Comparison of ENCODE assay signal across 8 cellular contexts in the genomic region with DNA sequence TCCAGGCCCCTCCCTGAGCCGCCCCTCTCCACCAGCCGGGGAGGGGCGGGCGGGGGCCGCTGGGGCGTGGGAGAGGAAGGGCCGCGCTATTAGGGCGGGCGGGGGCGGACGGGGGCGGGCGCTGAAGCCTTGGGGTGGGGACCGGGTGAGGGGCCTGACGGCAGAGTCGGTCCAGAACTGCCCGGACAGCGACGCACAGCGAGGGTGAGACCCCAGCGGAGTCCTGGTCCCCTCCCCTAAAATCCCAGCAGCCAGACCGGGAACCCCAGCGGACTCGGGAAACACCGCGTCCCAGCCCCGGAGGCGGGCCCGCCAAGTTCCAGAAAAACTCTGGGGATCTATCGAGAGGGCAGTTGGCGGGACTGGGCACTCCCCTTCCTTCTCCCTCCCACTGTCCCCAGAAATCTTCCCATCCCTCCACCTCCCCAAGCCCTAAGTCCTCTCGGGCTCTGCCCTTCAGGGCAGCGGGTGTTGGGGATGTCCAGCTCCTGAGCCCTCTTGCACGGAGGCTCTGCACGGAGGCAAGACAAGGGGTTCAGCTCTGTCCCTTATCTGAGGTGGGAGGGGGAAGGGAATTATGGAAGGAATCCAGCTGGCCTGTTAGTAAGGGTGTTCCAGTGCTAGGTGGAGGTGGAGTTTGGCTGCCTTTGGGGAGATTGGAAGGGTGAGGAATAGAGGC. TPM values are rescaled to one million over a fixed set of nuclear protein-coding genes. Genes with fewer than 3 reads are reported as not detected.
DNase-seq lines count a peak whose midpoint lies in the region; FAIRE-seq and TF ChIP-seq lines count a peak whose summit lies in the region.

TSS of gene PRICKLE4 (plus strand) at position 160 of the 679 bp plus-strand sequence. CDS start 2,692 bp downstream, outside the sequence.

- H2AFZ ChIP-seq in MM.1S (ENCODE audit: low read length) = peak within 1 kb of the TSS; percentile 93
- peak within 1 kb of the TSS; percentile 61 for H2AFZ ChIP-seq in keratinocyte (ENCODE audit: control insufficient read depth, low read length)

- H3F3A ChIP-seq in MM.1S (ENCODE audit: insufficient read depth, low read length) = no peaks in the 10 kb centered on the region

- dilution Hi-C loops in keratinocyte (cut with MboI; ENCODE audit: extremely low pct_ligation_motif_present, low sequenced_read_pairs) = no loop called here

- TF ChIP-seq CTCF in MM.1S (IDR thresholded peaks at IDR 0.05; ENCODE audit: low read length) (no peak), MCF 10A (IDR thresholded peaks at IDR 0.05; ENCODE audit: unreplicated experiment) (no peak), keratinocyte (optimal IDR thresholded peaks at IDR 0.05 in 1 of 3, IDR thresholded peaks at IDR 0.05 in 1 of 3, conservative IDR thresholded peaks at IDR 0.05 in 1 of 3; ENCODE audit: extremely low read depth in 1 of 3, insufficient read depth in 2 of 3, low read length in 3 of 3) (no peak), spleen (IDR thresholded peaks at IDR 0.05 in 8 of 11, conservative IDR thresholded peaks at IDR 0.05 in 3 of 11) (no peak)

- H3K27ac ChIP-seq in MM.1S (ENCODE audit: low read length) (no peak within 1 kb of the TSS), keratinocyte (ENCODE audit: control insufficient read depth, insufficient read depth, low read length) (no peak within 1 kb of the TSS), spleen (peak within 1 kb of the TSS; percentile 19 to 95 (median 84))

- no peak for TF ChIP-seq POLR2A in spleen (IDR thresholded peaks at IDR 0.05)

- H3K27ac Mint-ChIP-seq in MCF 10A (ENCODE audit: low read depth, unreplicated experiment) = peak within 1 kb of the TSS; percentile 12

- no peak for FAIRE-seq in keratinocyte (lab: Jason Lieb, UNC)

- intact Hi-C loops in MCF 10A (cut with micrococcal nuclease) (loop anchor here (1.0 to 10.0 kb wide), 3 partner anchors 264 to 434 kb away; partner anchors contain the start of gene MRPS10), spleen (cut with DNase I; ENCODE audit: low total_unique reads) (loop anchor here (5.0 kb wide), 1 partner anchor 267 kb away; no protein-coding TSS in a partner anchor)

- POLR2A ChIA-PET in MCF 10A (lab: Yijun Ruan, JAX) = interaction anchor here (0.5 to 2.1 kb wide), 7 partner anchors 48 to 270 kb away, joined by 3 to 18 read pairs (median 4); partner anchors contain the start of gene TAF8

- DNase-seq in NCI-H1417 (lab: John Stamatoyannopoulos, UW) = peak in 2 of 3 experiments; percentile 35 to 52
- no peak for DNase-seq in NCI-H1417 treated with DMSO at 0.1 percent for 48 hours (lab: John Stamatoyannopoulos, UW)
- DNase-seq in MM.1S = no peak
- DNase-seq in MCF 10A (ENCODE audit: unreplicated experiment) = peak; percentile 79
- no peak for DNase-seq in keratinocyte (ENCODE audit: low read depth, low spot score)
- DNase-seq in spleen = peak; percentile 86
- DNase-seq in SKM-1 (lab: John Stamatoyannopoulos, UW; ENCODE audit: unreplicated experiment) = no peak
- DNase-seq in cortex of kidney (lab: John Stamatoyannopoulos, UW) = no peak

- H4K20me1 ChIP-seq in MM.1S (ENCODE audit: insufficient read depth, low read length) (no peaks in the 10 kb centered on the region), keratinocyte (ENCODE audit: control insufficient read depth, extremely low read depth, insufficient read depth, low read length) (no peaks in the 10 kb centered on the region)

- WGBS in spleen, 5 donors = 1 to 4% (median 1%) methylated on average over 19 to 36 of the region's 36 CpGs

- H3K27me3 ChIP-seq in MM.1S (replicated peaks; ENCODE audit: insufficient read depth, low read length) (peaks cover 47% of the 10 kb centered on the region), keratinocyte (ENCODE audit: control insufficient read depth, extremely low read depth, insufficient read depth, low read length) (no peaks in the 10 kb centered on the region), spleen (replicated peaks in 1 of 7) (peaks cover 0 to 7% (median 0%) of the 10 kb centered on the region in 7 donors)

- peak within 1 kb of the TSS; percentile 92 for H3K4me2 ChIP-seq in MM.1S (ENCODE audit: low read depth, low read length)
- H3K4me2 ChIP-seq in keratinocyte (ENCODE audit: control insufficient read depth, extremely low read depth, insufficient read depth, low read depth, low read length) = peak within 1 kb of the TSS; percentile 87

- H3K4me3 Mint-ChIP-seq in MCF 10A (ENCODE audit: unreplicated experiment) = peak within 1 kb of the TSS; percentile 90

- CTCF ChIA-PET in MCF 10A (lab: Yijun Ruan, JAX) = interaction anchor here (0.6 to 3.3 kb wide), 6 partner anchors 13 to 479 kb away, joined by 3 to 24 read pairs (median 3); no protein-coding TSS in a partner anchor

- H3K4me3 ChIP-seq in MM.1S (ENCODE audit: low read length) = peak within 1 kb of the TSS; percentile 89
- H3K4me3 ChIP-seq in keratinocyte (ENCODE audit: control insufficient read depth in 2 of 3, extremely low read depth in 1 of 3, insufficient read depth in 2 of 3, low read depth in 1 of 3, low read length in 3 of 3) = peak within 1 kb of the TSS; percentile 56 to 79 (median 67)
- peak within 1 kb of the TSS; percentile 71 to 93 (median 81) for H3K4me3 ChIP-seq in spleen

- no peaks in the 10 kb centered on the region for H3K27me3 Mint-ChIP-seq in MCF 10A (ENCODE audit: insufficient read depth, unreplicated experiment)

- H3K79me2 ChIP-seq in MM.1S (ENCODE audit: low read length) = no peaks in the 10 kb centered on the region
- H3K79me2 ChIP-seq in keratinocyte (ENCODE audit: control insufficient read depth, insufficient read depth, low read length) = no peaks in the 10 kb centered on the region

- peak within 1 kb of the TSS; percentile 18; the same call in 1 of the 2 replicates for H3K9ac ChIP-seq in MM.1S (ENCODE audit: low read length)
- H3K9ac ChIP-seq in keratinocyte (ENCODE audit: control insufficient read depth, extremely low read depth, insufficient read depth, low read length) = peak within 1 kb of the TSS; percentile 66

- H3K9me1 ChIP-seq in keratinocyte (ENCODE audit: control insufficient read depth, extremely low read depth, insufficient read depth, low read length) = no peaks in the 10 kb centered on the region

- H3K9me3 Mint-ChIP-seq in MCF 10A (ENCODE audit: unreplicated experiment) = no peaks in the 10 kb centered on the region

- H3K36me3 ChIP-seq in MM.1S (replicated peaks; ENCODE audit: insufficient read depth, low read length) (no peaks in the 10 kb centered on the region), keratinocyte (ENCODE audit: control insufficient read depth in 2 of 2, extremely low read depth in 1 of 2, insufficient read depth in 2 of 2, low read length in 2 of 2) (peaks cover 2 to 6% of the 10 kb centered on the region in 2 experiments), spleen (peaks cover 0 to 37% (median 7%) of the 10 kb centered on the region in 6 donors)

- H3K9me2 ChIP-seq in MM.1S (replicated peaks; ENCODE audit: insufficient read depth, low read length) = no peaks in the 10 kb centered on the region

- no TSS peak for BruUV-seq in MCF 10A (replicated peaks; lab: Mats Ljungman, UMichigan)

- H3K9me3 ChIP-seq in MM.1S (replicated peaks; ENCODE audit: insufficient read depth, low read length) (no peaks in the 10 kb centered on the region), keratinocyte (ENCODE audit: control insufficient read depth, low read depth, low read length) (no peaks in the 10 kb centered on the region), spleen (no peaks in the 10 kb centered on the region)

- peaks cover 26% of the 10 kb centered on the region for H3K4me1 Mint-ChIP-seq in MCF 10A (ENCODE audit: insufficient read depth, unreplicated experiment)

- H3K36me3 Mint-ChIP-seq in MCF 10A (ENCODE audit: insufficient read depth, unreplicated experiment) = peaks cover 12% of the 10 kb centered on the region

- peaks cover 6% of the 10 kb centered on the region for H3K4me1 ChIP-seq in MM.1S (ENCODE audit: low read length)
- H3K4me1 ChIP-seq in keratinocyte (ENCODE audit: control insufficient read depth, extremely low read depth, insufficient read depth, low read length) = peaks cover 31% of the 10 kb centered on the region
- H3K4me1 ChIP-seq in spleen = peaks cover 21 to 92% (median 60%) of the 10 kb centered on the region in 6 donors

RNA-seq across cellular contexts. Expression of gene PRICKLE4, which starts in this region (rescaled TPM):
- total RNA-seq in MCF 10A (2022) (0.93 and 1.5 TPM in 2 replicates), spleen (10 to 100 TPM in 5 of 7 donors, 1 to 10 TPM in 2; 5.4 to 32.8 (median 14.2) TPM)
- polyA plus RNA-seq in keratinocyte (0.13 to 0.61 TPM (median 0.32 TPM) in 3 replicates), spleen (1 to 10 TPM in 1 of 3 donors, under 1 TPM in 2; 0.41 to 5.3 (median 0.61) TPM)
- not detected for polyA plus RNA-seq in keratinocyte (2011; ENCODE audit: low read depth)
- 0.13 TPM in 1 of 2 replicates, not detected in the other for polyA plus RNA-seq in keratinocyte (2011; cell fraction: cytosol; rRNA removed)
- polyA plus RNA-seq in keratinocyte (2011; cell fraction: nucleus; rRNA removed) = 4.9 and 6.8 TPM in 2 replicates
- polyA plus RNA-seq in keratinocyte (2012; ENCODE audit: low replicate concordance) = 0.46 TPM in 1 of 2 replicates, not detected in the other
- polyA minus RNA-seq in keratinocyte = not detected in 3 replicates
- not detected for polyA minus RNA-seq in keratinocyte (2011; cell fraction: cytosol; rRNA and poly(A)+ RNA removed)
- 1.0 and 1.5 TPM in 2 replicates for polyA minus RNA-seq in keratinocyte (2011; cell fraction: nucleus; rRNA and poly(A)+ RNA removed)

Comparison
In these comparisons a context has a peak if more than half of its experiments do, and no peak if none do; other contexts are left out.
1. DNase-seq: peak in NCI-H1417 (2 of 3), MCF 10A (single experiment) and spleen (single experiment); none in NCI-H1417 treated with DMSO at 0.1 percent for 48 hours (single experiment), MM.1S (single experiment), keratinocyte (single experiment), SKM-1 (single experiment) and cortex of kidney (single experiment).
2. H3K27ac ChIP-seq: peak in spleen (8 of 8); none in MM.1S (single experiment) and keratinocyte (single experiment).
3. Peak in every context shown above with its lines, with median percentiles within 50 percentile points of each other: H3K4me3 ChIP-seq.